24 cellular contexts compared by ENCODE assay signal in genomic region chr7:3636131-3636860, GRCh38.
A peak's percentile ranks its signal among the peaks of the same experiment; 100 is the strongest.
DNase-seq lines count a peak whose midpoint lies in the region; ATAC-seq, FAIRE-seq and TF ChIP-seq lines count a peak whose summit lies in the region.
"Had no signal": no experiment of that assay in that cellular context is flagged by ENCODE, and none has a peak within 500 bp of the region (broad histone marks: within the 10 kb centered on the region; RNA-seq: fewer than 3 reads in every experiment).

No MANE protein-coding gene starts in this region.

- no peak for TF ChIP-seq EP300 in esophagus muscularis mucosa (IDR thresholded peaks at IDR 0.05)
- no peak for TF ChIP-seq EP300 in transverse colon (IDR thresholded peaks at IDR 0.05; ENCODE audit: low read depth)

- DNase-seq in HTR-8/SVneo (ENCODE audit: insufficient read length, low spot score) (no peak), adipocyte (ENCODE audit: low read depth) (peak; percentile 4), esophagus muscularis mucosa (ENCODE audit: extremely low spot score) (peak; percentile 39), iris pigment epithelial cell (ENCODE audit: low read depth) (peak; percentile 58), transverse colon (no peak), GF-D8 (lab: John Stamatoyannopoulos, UW) (no peak)
- DNase-seq: CD8-positive, alpha-beta T cell; DMS53; EL; Karpas-422; MG63; NCI-H1092 treated with DMSO at 0.1 percent for 48 hours; NCI-H146; NCI-H2081; NCI-H2171 treated with DMSO at 0.1 percent for 48 hours; NCI-H748 treated with DMSO at 0.1 percent for 48 hours; NK-92 treated with Interleukin-12 subunit alpha and Interleukin-12 subunit beta, amount 100 ng/mL, for 24 hours had no signal

- no peaks in the 10 kb centered on the region for H3K36me3 ChIP-seq in adipocyte (ENCODE audit: control insufficient read depth, insufficient read depth, low read length, severe bottlenecking)
- no peaks in the 10 kb centered on the region for H3K36me3 ChIP-seq in esophagus muscularis mucosa
- no peaks in the 10 kb centered on the region for H3K36me3 ChIP-seq in transverse colon
- H3K36me3 ChIP-seq: BLaER1, MG63 had no signal

- H3K27me3 ChIP-seq in adipocyte (replicated peaks; ENCODE audit: control insufficient read depth, insufficient read depth, low read length) (no peaks in the 10 kb centered on the region), esophagus muscularis mucosa (no peaks in the 10 kb centered on the region), transverse colon (no peaks in the 10 kb centered on the region)
- H3K27me3 ChIP-seq: BLaER1, MG63 had no signal

- intact Hi-C loops in esophagus muscularis mucosa (cut with DNase I) (no loop called here), transverse colon (cut with DNase I; ENCODE audit: low total_unique reads) (no loop called here)

- TF ChIP-seq POLR2A in esophagus muscularis mucosa (IDR thresholded peaks at IDR 0.05; ENCODE audit: low read depth) = no peak
- no peak for TF ChIP-seq POLR2A in transverse colon (IDR thresholded peaks at IDR 0.05)

- 85% methylated on average over 6 of the region's 6 CpGs for WGBS in esophagus muscularis mucosa
- 71 to 81% methylated on average over 5 to 6 of the region's 6 CpGs for WGBS in transverse colon (ENCODE audit: low coverage in 1 of 2), 2 donors

- H3K9ac ChIP-seq in adipocyte (ENCODE audit: low read length) = no peak overlapping the region
- H3K9ac ChIP-seq: BLaER1 had no signal

- H3K27ac ChIP-seq in esophagus muscularis mucosa (replicated peaks in 1 of 4) (no peak overlapping the region), transverse colon (no peak overlapping the region)
- H3K27ac ChIP-seq: A549, BLaER1 had no signal

- TF ChIP-seq CTCF in esophagus muscularis mucosa (IDR thresholded peaks at IDR 0.05) = no peak
- TF ChIP-seq CTCF in transverse colon (IDR thresholded peaks at IDR 0.05) = no peak

- ATAC-seq in HG02642 (IDR thresholded peaks at IDR 0.05; ENCODE audit: poor library complexity, unreplicated experiment) = no peak
- ATAC-seq in GM18511 (IDR thresholded peaks at IDR 0.05; ENCODE audit: unreplicated experiment) = no peak
- ATAC-seq: A549; CD8-positive, alpha-beta T cell; Right ventricle myocardium inferior had no signal

- no peak overlapping the region for H3K4me3 ChIP-seq in adipocyte (ENCODE audit: low read length)
- no peak overlapping the region for H3K4me3 ChIP-seq in esophagus muscularis mucosa
- H3K4me3 ChIP-seq in transverse colon = no peak overlapping the region
- H3K4me3 ChIP-seq: A549, BLaER1, MG63 had no signal

- H3K4me1 ChIP-seq in adipocyte (ENCODE audit: control insufficient read depth, insufficient read depth, low read length) (no peaks in the 10 kb centered on the region), esophagus muscularis mucosa (no peaks in the 10 kb centered on the region), transverse colon (no peaks in the 10 kb centered on the region)
- H3K4me1 ChIP-seq: A549, BLaER1 had no signal

- H3K9me3 ChIP-seq in adipocyte (ENCODE audit: control insufficient read depth, low read length) = peaks cover 3% of the 10 kb centered on the region
- H3K9me3 ChIP-seq in esophagus muscularis mucosa = peaks cover 0 to 3% (median 0%) of the 10 kb centered on the region in 4 donors
- H3K9me3 ChIP-seq in transverse colon = no peaks in the 10 kb centered on the region
- H3K9me3 ChIP-seq: BLaER1, MG63 had no signal

- in situ Hi-C loops in transverse colon (cut with MboI; ENCODE audit: low pct_ligation_motif_present in 1 of 4, low pct_unique_long_range_greater_than_20kb in 1 of 4, low sequenced_read_pairs in 3 of 4) = no loop called here

- FAIRE-seq in HTR-8/SVneo (lab: Jason Lieb, UNC) = peak; percentile 59
- FAIRE-seq: A549, H1, RCC 7860 had no signal

Comparison
In these comparisons a context has a peak if more than half of its experiments do, and no peak if none do; other contexts are left out.
1. DNase-seq: peak in adipocyte (single experiment), esophagus muscularis mucosa (single experiment) and iris pigment epithelial cell (single experiment); none in HTR-8/SVneo (single experiment), transverse colon (single experiment) and GF-D8 (single experiment).